ENCODE assay signal across 8 cellular contexts in genomic region chr1:31412732-31413404, GRCh38. TPM values are rescaled to one million over a fixed set of nuclear protein-coding genes. Genes with fewer than 3 reads are reported as not detected.
DNase-seq lines count a peak whose midpoint lies in the region; ATAC-seq and TF ChIP-seq lines count a peak whose summit lies in the region.

TSS of gene SERINC2 (plus strand) at chr1:31413213. CDS start at chr1:31413266, 53 bp downstream.

- H3K4me1 ChIP-seq in fibroblast of lung (ENCODE audit: control insufficient read depth, extremely low read depth, insufficient read depth, low read length), result peaks cover 32% of the 10 kb centered on the region
- H3K4me1 ChIP-seq in neural progenitor cell, result peaks cover 26% of the 10 kb centered on the region

- no peak within 1 kb of the TSS for H3K27ac ChIP-seq in HL-60 (replicated peaks)
- H3K27ac ChIP-seq in fibroblast of lung (ENCODE audit: insufficient read depth, low read length), result peak within 1 kb of the TSS; percentile 78
- peak within 1 kb of the TSS; percentile 28 for H3K27ac ChIP-seq in neural progenitor cell

- H3K27me3 Mint-ChIP-seq in neural progenitor cell (ENCODE audit: insufficient read depth, low read depth), result peaks cover 26% of the 10 kb centered on the region

- peak within 1 kb of the TSS; percentile 97 for H3K4me3 Mint-ChIP-seq in neural progenitor cell

- H2AFZ ChIP-seq in fibroblast of lung (ENCODE audit: low read length), result peak within 1 kb of the TSS; percentile 66
- peak within 1 kb of the TSS; percentile 65 for H2AFZ ChIP-seq in neural progenitor cell (replicated peaks)

- H3K4me2 ChIP-seq in fibroblast of lung (ENCODE audit: extremely low read depth, insufficient read depth, low read length), result peak within 1 kb of the TSS; percentile 92
- H3K4me2 ChIP-seq in neural progenitor cell, result peak within 1 kb of the TSS; percentile 78

- no peaks in the 10 kb centered on the region for H3K9me3 ChIP-seq in fibroblast of lung (ENCODE audit: control insufficient read depth, insufficient read depth, low read depth, low read length)
- no peaks in the 10 kb centered on the region for H3K9me3 ChIP-seq in neural progenitor cell (ENCODE audit: low read depth)

- DNase-seq in NCI-H1417 (lab: John Stamatoyannopoulos, UW), result peak; percentile 45 to 67 (median 50)
- DNase-seq in NCI-H1417 treated with DMSO at 0.1 percent for 48 hours (lab: John Stamatoyannopoulos, UW), result no peak
- no peak for DNase-seq in HL-60 (ENCODE audit: low read depth in 1 of 2, low spot score in 1 of 2)
- DNase-seq in activated CD4-positive, CD25-positive, alpha-beta regulatory T cell treated with anti-CD3 and anti-CD28 coated beads, Interleukin-2, amount 50 U/mL, for 72 hours, result peak; percentile 34
- no peak for DNase-seq in fibroblast of lung (ENCODE audit: low read depth in 2 of 2)
- DNase-seq in neural progenitor cell (ENCODE audit: low spot score), result peak; percentile 68

- no peak for ATAC-seq in HG03139 (IDR thresholded peaks at IDR 0.05; ENCODE audit: unreplicated experiment)
- no peak for ATAC-seq in GM19455 (IDR thresholded peaks at IDR 0.05; ENCODE audit: unreplicated experiment)

- H3K36me3 ChIP-seq in fibroblast of lung (ENCODE audit: control insufficient read depth, insufficient read depth, low read length), result peaks cover 4% of the 10 kb centered on the region
- no peaks in the 10 kb centered on the region for H3K36me3 ChIP-seq in neural progenitor cell

- H3K27me3 ChIP-seq in HL-60 (ENCODE audit: insufficient read depth, poor library complexity, severe bottlenecking) (peaks cover 17% of the 10 kb centered on the region), fibroblast of lung (ENCODE audit: control insufficient read depth, insufficient read depth, low read length) (no peaks in the 10 kb centered on the region), neural progenitor cell (peaks cover 17% of the 10 kb centered on the region)

- H3K9ac ChIP-seq in fibroblast of lung (ENCODE audit: insufficient read depth, low read length), result peak within 1 kb of the TSS; percentile 75
- H3K9ac ChIP-seq in neural progenitor cell, result peak within 1 kb of the TSS; percentile 50

- H4K20me1 ChIP-seq in fibroblast of lung (ENCODE audit: control insufficient read depth, extremely low read depth, insufficient read depth, low read length), result no peaks in the 10 kb centered on the region
- H4K20me1 ChIP-seq in neural progenitor cell (ENCODE audit: low read depth), result peaks cover 11% of the 10 kb centered on the region

- H3K36me3 Mint-ChIP-seq in neural progenitor cell, result peaks cover 10% of the 10 kb centered on the region

- H3K4me3 ChIP-seq in HL-60 (replicated peaks; ENCODE audit: insufficient read depth, low read length) (peak within 1 kb of the TSS; percentile 62), fibroblast of lung (replicated peaks in 1 of 4; ENCODE audit: control extremely low read depth in 1 of 4, insufficient read depth in 1 of 4, low read depth in 3 of 4, low read length in 4 of 4) (peak within 1 kb of the TSS; percentile 67 to 92 (median 82)), neural progenitor cell (peak within 1 kb of the TSS; percentile 91)

- H3F3A ChIP-seq in neural progenitor cell (ENCODE audit: low read depth), result peaks cover 16% of the 10 kb centered on the region

- no peak for TF ChIP-seq CTCF in HL-60 (IDR thresholded peaks at IDR 0.05; ENCODE audit: insufficient read depth, low read length)
- TF ChIP-seq CTCF in fibroblast of lung (conservative IDR thresholded peaks at IDR 0.05 in 1 of 2, IDR thresholded peaks at IDR 0.05 in 1 of 2; ENCODE audit: low read depth in 1 of 2, low read length in 2 of 2), result no peak
- TF ChIP-seq CTCF in neural progenitor cell (IDR thresholded peaks at IDR 0.05), result no peak

- peak within 1 kb of the TSS; percentile 93 for H3K27ac Mint-ChIP-seq in neural progenitor cell

- peaks cover 42% of the 10 kb centered on the region for H3K79me2 ChIP-seq in fibroblast of lung (ENCODE audit: control insufficient read depth, insufficient read depth, low read length)
- H3K79me2 ChIP-seq in neural progenitor cell (ENCODE audit: low read depth), result peaks cover 21% of the 10 kb centered on the region

- H3K4me1 Mint-ChIP-seq in neural progenitor cell, result peaks cover 48% of the 10 kb centered on the region

- H3K9me3 Mint-ChIP-seq in neural progenitor cell, result no peaks in the 10 kb centered on the region

RNA-seq across cellular contexts. Expression of gene SERINC2, which starts in this region (rescaled TPM):
- total RNA-seq in fibroblast of lung (6.7 and 28.4 TPM in 2 replicates), neural progenitor cell (ENCODE audit: low replicate concordance) (9.6 and 30.1 TPM in 2 replicates)
- 104 and 229 TPM in 2 replicates for polyA plus RNA-seq in fibroblast of lung
- polyA plus RNA-seq in fibroblast of lung (2012), result 156 and 349 TPM in 2 replicates
- polyA minus RNA-seq in fibroblast of lung (ENCODE audit: low replicate concordance), result 329 and 427 TPM in 2 replicates

Comparison
In these comparisons a context has a peak if more than half of its experiments do, and no peak if none do; other contexts are left out.
1. DNase-seq: peak in NCI-H1417 (3 of 3), activated CD4-positive, CD25-positive, alpha-beta regulatory T cell treated with anti-CD3 and anti-CD28 coated beads, Interleukin-2, amount 50 U/mL, for 72 hours (single experiment) and neural progenitor cell (single experiment); none in NCI-H1417 treated with DMSO at 0.1 percent for 48 hours (single experiment), HL-60 (0 of 2) and fibroblast of lung (0 of 2).
2. Peak in every context shown above with its lines, with median percentiles within 50 percentile points of each other: H3K4me3 ChIP-seq.